In genomic region chr4:1642196-1642951, GRCh38 we compare ENCODE assay signal across 29 cellular contexts. TPM values are rescaled to one million over a fixed set of nuclear protein-coding genes. Genes with fewer than 3 reads are reported as not detected.
"Had no signal": no experiment of that assay in that cellular context is flagged by ENCODE, and none has a peak within 500 bp of the region (broad histone marks: within the 10 kb centered on the region; RNA-seq: fewer than 3 reads in every experiment).

No MANE protein-coding gene starts in this region.

- H3K27ac ChIP-seq: ascending aorta, breast epithelium, cardiac muscle cell, colonic mucosa, epithelial cell of prostate had no signal

- H3K9me3 ChIP-seq: ascending aorta, breast epithelium, colonic mucosa had no signal

- H3K27me3 ChIP-seq: ascending aorta, breast epithelium, cardiac muscle cell, colonic mucosa had no signal

- DNase-seq: activated CD4-positive, alpha-beta memory T cell treated with anti-CD3 and anti-CD28 coated beads, Interleukin-2, amount 10 ng/mL, durations not matched to agents 7 days and 5 days; activated CD4-positive, alpha-beta T cell treated with anti-CD3 and anti-CD28 coated beads for 4 hours; activated CD4-positive, alpha-beta T cell treated with anti-CD3 and anti-CD28 coated beads, Interleukin-2, amount 10 ng/mL, durations not matched to agents 7 days and 5 days; activated CD4-positive, alpha-beta T cell treated with anti-CD3 and anti-CD28 coated beads, Interleukin-2, amount 50 U/mL, for 4 hours; activated CD4-positive, CD25-positive, alpha-beta regulatory T cell; activated CD4-positive, CD25-positive, alpha-beta regulatory T cell treated with anti-CD3 and anti-CD28 coated beads, Interleukin-2, amount 50 U/mL, for 72 hours; activated CD8-positive, alpha-beta memory T cell treated with anti-CD3 and anti-CD28 coated beads, Interleukin-2, amount 50 U/mL, for 48 hours; activated gamma-delta T cell; activated naive CD4-positive, alpha-beta T cell; activated naive CD4-positive, alpha-beta T cell treated with anti-CD3 and anti-CD28 coated beads, Interleukin-2, amount 10 ng/mL, durations not matched to agents 7 days and 5 days; activated naive CD8-positive, alpha-beta T cell treated with anti-CD3 and anti-CD28 coated beads, Interleukin-2, amount 10 ng/mL, durations not matched to agents 7 days and 5 days; activated T-cell treated with anti-CD3 and anti-CD28 coated beads for 4 hours; activated T-cell treated with anti-CD3 and anti-CD28 coated beads, Interleukin-2, amount 50 U/mL, for 24 hours; activated T-cell treated with anti-CD3 and anti-CD28 coated beads, Interleukin-2, amount 50 U/mL, for 72 hours; central memory CD4-positive, alpha-beta T cell; cerebellar nuclear complex; colonic mucosa; effector CD8-positive, alpha-beta T cell; foreskin fibroblast; T-helper 2 cell had no signal

- H3K9me3 Mint-ChIP-seq: activated CD4-positive, alpha-beta memory T cell treated with anti-CD3 and anti-CD28 coated beads, Interleukin-2, amount 10 ng/mL, durations not matched to agents 7 days and 5 days; activated CD4-positive, alpha-beta T cell treated with anti-CD3 and anti-CD28 coated beads, Interleukin-2, amount 10 ng/mL, durations not matched to agents 7 days and 5 days; activated naive CD4-positive, alpha-beta T cell treated with anti-CD3 and anti-CD28 coated beads, Interleukin-2, amount 10 ng/mL, durations not matched to agents 7 days and 5 days; activated naive CD4-positive, alpha-beta T cell treated with anti-CD3 and anti-CD28 coated beads, Interleukin-2, amount 50 U/mL, for 72 hours; activated naive CD8-positive, alpha-beta T cell treated with anti-CD3 and anti-CD28 coated beads, Interleukin-2, amount 10 ng/mL, durations not matched to agents 7 days and 5 days; activated T-cell treated with anti-CD3 and anti-CD28 coated beads, Interleukin-2, amount 50 U/mL, for 24 hours; activated T-cell treated with anti-CD3 and anti-CD28 coated beads, Interleukin-2, amount 50 U/mL, for 72 hours; brain had no signal

- H3K4me1 Mint-ChIP-seq: activated naive CD8-positive, alpha-beta T cell treated with anti-CD3 and anti-CD28 coated beads, Interleukin-2, amount 10 ng/mL, durations not matched to agents 7 days and 5 days had no signal

- FAIRE-seq: endometrium, endothelial cell of umbilical vein, frontal cortex had no signal

- H3K27ac Mint-ChIP-seq: activated CD4-positive, alpha-beta memory T cell treated with anti-CD3 and anti-CD28 coated beads, Interleukin-2, amount 10 ng/mL, durations not matched to agents 7 days and 5 days; activated CD4-positive, alpha-beta T cell treated with anti-CD3 and anti-CD28 coated beads, Interleukin-2, amount 10 ng/mL, durations not matched to agents 7 days and 5 days; activated naive CD8-positive, alpha-beta T cell treated with anti-CD3 and anti-CD28 coated beads, Interleukin-2, amount 10 ng/mL, durations not matched to agents 7 days and 5 days; activated T-cell treated with anti-CD3 and anti-CD28 coated beads, Interleukin-2, amount 50 U/mL, for 24 hours; activated T-cell treated with anti-CD3 and anti-CD28 coated beads, Interleukin-2, amount 50 U/mL, for 72 hours had no signal

- ATAC-seq: activated naive CD4-positive, alpha-beta T cell treated with anti-CD3 and anti-CD28 coated beads, Interleukin-2, amount 50 U/mL, for 72 hours; activated T-cell treated with anti-CD3 and anti-CD28 coated beads, Interleukin-2, amount 50 U/mL, for 72 hours had no signal

- H3K36me3 Mint-ChIP-seq: activated naive CD4-positive, alpha-beta T cell treated with anti-CD3 and anti-CD28 coated beads, Interleukin-2, amount 10 ng/mL, durations not matched to agents 7 days and 5 days; activated naive CD4-positive, alpha-beta T cell treated with anti-CD3 and anti-CD28 coated beads, Interleukin-2, amount 50 U/mL, for 72 hours; activated naive CD8-positive, alpha-beta T cell treated with anti-CD3 and anti-CD28 coated beads, Interleukin-2, amount 10 ng/mL, durations not matched to agents 7 days and 5 days; brain had no signal

- H3K4me3 ChIP-seq: ascending aorta, breast epithelium, cardiac muscle cell, colonic mucosa had no signal

- H3K4me1 ChIP-seq: breast epithelium, colonic mucosa had no signal

- H3K27me3 Mint-ChIP-seq: activated CD4-positive, alpha-beta memory T cell treated with anti-CD3 and anti-CD28 coated beads, Interleukin-2, amount 10 ng/mL, durations not matched to agents 7 days and 5 days; activated CD4-positive, alpha-beta T cell treated with anti-CD3 and anti-CD28 coated beads, Interleukin-2, amount 10 ng/mL, durations not matched to agents 7 days and 5 days; activated naive CD4-positive, alpha-beta T cell treated with anti-CD3 and anti-CD28 coated beads, Interleukin-2, amount 10 ng/mL, durations not matched to agents 7 days and 5 days; activated naive CD8-positive, alpha-beta T cell treated with anti-CD3 and anti-CD28 coated beads, Interleukin-2, amount 10 ng/mL, durations not matched to agents 7 days and 5 days; activated T-cell treated with anti-CD3 and anti-CD28 coated beads, Interleukin-2, amount 50 U/mL, for 24 hours had no signal

- H3K36me3 ChIP-seq: ascending aorta, breast epithelium, cardiac muscle cell, colonic mucosa had no signal

- H3K4me3 Mint-ChIP-seq: activated CD4-positive, alpha-beta memory T cell treated with anti-CD3 and anti-CD28 coated beads, Interleukin-2, amount 10 ng/mL, durations not matched to agents 7 days and 5 days; activated CD4-positive, alpha-beta T cell treated with anti-CD3 and anti-CD28 coated beads, Interleukin-2, amount 10 ng/mL, durations not matched to agents 7 days and 5 days; activated naive CD4-positive, alpha-beta T cell treated with anti-CD3 and anti-CD28 coated beads, Interleukin-2, amount 10 ng/mL, durations not matched to agents 7 days and 5 days; activated naive CD8-positive, alpha-beta T cell treated with anti-CD3 and anti-CD28 coated beads, Interleukin-2, amount 10 ng/mL, durations not matched to agents 7 days and 5 days; activated T-cell treated with anti-CD3 and anti-CD28 coated beads, Interleukin-2, amount 50 U/mL, for 24 hours; activated T-cell treated with anti-CD3 and anti-CD28 coated beads, Interleukin-2, amount 50 U/mL, for 72 hours; brain had no signal

RNA-seq across cellular contexts. Expression of gene FAM53A, which starts 41.7 kb away (rescaled TPM):
- total RNA-seq: ascending aorta had no signal
